ENCODE assay signal across 11 cellular contexts in genomic region chr5:151233576-151234202, GRCh38. TPM values are rescaled to one million over a fixed set of nuclear protein-coding genes. Genes with fewer than 3 reads are reported as not detected.
DNase-seq lines count a peak whose midpoint lies in the region; ATAC-seq and TF ChIP-seq lines count a peak whose summit lies in the region.
"Had no signal": no experiment of that assay in that cellular context is flagged by ENCODE, and none has a peak within 500 bp of the region (broad histone marks: within the 10 kb centered on the region; RNA-seq: fewer than 3 reads in every experiment).

No MANE protein-coding gene starts in this region.

- peaks cover 60 to 90% (median 76%) of the 10 kb centered on the region in 3 donors for H3K4me1 Mint-ChIP-seq in naive B cell

- H3K9me3 Mint-ChIP-seq in naive B cell, result peaks cover 0 to 3% (median 0%) of the 10 kb centered on the region in 7 donors

- H3K9me3 ChIP-seq in BE2C, result no peaks in the 10 kb centered on the region

- H3K27me3 ChIP-seq in BE2C, result peaks cover 11% of the 10 kb centered on the region

- peak overlapping the region; percentile 90 to 98 (median 96) for H3K27ac Mint-ChIP-seq in naive B cell

- no peaks in the 10 kb centered on the region for H3K27me3 Mint-ChIP-seq in naive B cell

- ATAC-seq in GM18508 (IDR thresholded peaks at IDR 0.05; ENCODE audit: insufficient read depth, unreplicated experiment) (peak; percentile 69), GM21423 (IDR thresholded peaks at IDR 0.05; ENCODE audit: unreplicated experiment) (peak; percentile 47), HG03139 (IDR thresholded peaks at IDR 0.05; ENCODE audit: unreplicated experiment) (peak; percentile 41), naive B cell (ENCODE audit: low read depth in 2 of 2) (peak; percentile 60 to 61)

- H3K36me3 Mint-ChIP-seq in naive B cell, result no peaks in the 10 kb centered on the region

- no peak for TF ChIP-seq CTCF in BE2C (IDR thresholded peaks at IDR 0.05; ENCODE audit: low read depth, low read length)

- peak; percentile 45 for DNase-seq in naive B cell
- no peak for DNase-seq in activated naive CD4-positive, alpha-beta T cell treated with anti-CD3 and anti-CD28 coated beads, Interleukin-2, amount 50 U/mL, for 16 hours
- DNase-seq in amygdala (lab: John Stamatoyannopoulos, UW), result no peak
- no peak for DNase-seq in BE2C
- no peak for DNase-seq in AG08395 (ENCODE audit: low spot score)
- DNase-seq: DMS53, occipital lobe, T-helper 2 cell had no signal

- H3K36me3 ChIP-seq in BE2C, result no peaks in the 10 kb centered on the region

- H3K4me3 Mint-ChIP-seq in naive B cell, result peak overlapping the region in 7 of 8 donors; percentile 71 to 89 (median 87)

- H3K4me1 ChIP-seq in BE2C, result no peaks in the 10 kb centered on the region

- H3K4me3 ChIP-seq in BE2C (ENCODE audit: low read depth, low read length), result no peak overlapping the region

RNA-seq across cellular contexts. Expression of gene CCDC69, which starts 9.8 kb away (rescaled TPM):
- polyA plus RNA-seq in naive B cell (ENCODE audit: low read depth in 6 of 6), result 100 to 1,000 TPM in 3 of 6 donors, 10 to 100 TPM in 3; 76.4 to 143 (median 98.1) TPM
- 0.12 TPM for polyA plus RNA-seq in BE2C (2012; ENCODE audit: insufficient read depth, insufficient read length, low read depth)

RNA-seq across cellular contexts. Expression of gene GM2A, which starts 19.3 kb away (rescaled TPM):
- polyA plus RNA-seq in naive B cell (ENCODE audit: low read depth in 6 of 6), result 10 to 100 TPM; 37.6 to 74.5 (median 53.4) TPM
- polyA plus RNA-seq in BE2C (2012; ENCODE audit: insufficient read depth, insufficient read length, low read depth), result 2.5 TPM
